In genomic region chr20:47568019-47568418, GRCh38 we compare ENCODE assay signal across 8 cellular contexts.
DNase-seq lines count a peak whose midpoint lies in the region; ATAC-seq and TF ChIP-seq lines count a peak whose summit lies in the region.

No MANE protein-coding gene starts in this region.

- H3K4me1 Mint-ChIP-seq in activated T-cell treated with anti-CD3 and anti-CD28 coated beads, Interleukin-2, amount 50 U/mL, for 72 hours (ENCODE audit: low read depth): peaks cover 73% of the 10 kb centered on the region
- peaks cover 20% of the 10 kb centered on the region for H3K4me1 Mint-ChIP-seq in WTC11

- ATAC-seq in activated T-cell treated with anti-CD3 and anti-CD28 coated beads, Interleukin-2, amount 50 U/mL, for 72 hours (replicated peaks in 1 of 2): no peak
- ATAC-seq in WTC11 (no peak), left ventricle myocardium superior (peak; percentile 69), upper lobe of right lung (peak; percentile 65), HG03135 (IDR thresholded peaks at IDR 0.05; ENCODE audit: unreplicated experiment) (no peak)

- no peak overlapping the region for H3K9ac ChIP-seq in smooth muscle cell (ENCODE audit: low read depth)

- CTCF ChIA-PET in WTC11 (lab: Charles Lee): no interaction called here

- H3K9me3 Mint-ChIP-seq in activated T-cell treated with anti-CD3 and anti-CD28 coated beads, Interleukin-2, amount 50 U/mL, for 72 hours: peaks cover 1 to 2% of the 10 kb centered on the region in 2 donors
- peaks cover 16% of the 10 kb centered on the region for H3K9me3 Mint-ChIP-seq in WTC11

- no peak overlapping the region for H3K4me2 ChIP-seq in smooth muscle cell

- DNase-seq in activated T-cell treated with anti-CD3 and anti-CD28 coated beads, Interleukin-2, amount 50 U/mL, for 72 hours: no peak
- DNase-seq in activated T-cell treated with anti-CD3 and anti-CD28 coated beads for 4 hours: no peak
- no peak for DNase-seq in WTC11 (ENCODE audit: low spot score)
- no peak for DNase-seq in left ventricle myocardium superior
- DNase-seq in upper lobe of right lung: no peak
- DNase-seq in smooth muscle cell (lab: John Stamatoyannopoulos, UW; ENCODE audit: unreplicated experiment): no peak
- DNase-seq in activated effector memory CD4-positive, alpha-beta T cell treated with Interleukin-2 at 50 U/mL for 16 hours: no peak

- 82% methylated on average over 2 of the region's 2 CpGs for WGBS in smooth muscle cell (ENCODE audit: low lambda C conversion rate)

- H3K79me2 ChIP-seq in smooth muscle cell (ENCODE audit: low read depth): peaks cover 78% of the 10 kb centered on the region

- no peak overlapping the region for H3K4me3 ChIP-seq in upper lobe of right lung
- H3K4me3 ChIP-seq in smooth muscle cell: no peak overlapping the region

- POLR2A ChIA-PET in WTC11 (lab: Charles Lee): no interaction called here

- H3K9me3 ChIP-seq in upper lobe of right lung (peaks cover 5% of the 10 kb centered on the region), smooth muscle cell (replicated peaks; ENCODE audit: low read depth) (peaks cover 2% of the 10 kb centered on the region)

- H3K27me3 Mint-ChIP-seq in activated T-cell treated with anti-CD3 and anti-CD28 coated beads, Interleukin-2, amount 50 U/mL, for 72 hours (ENCODE audit: low read depth): no peaks in the 10 kb centered on the region
- no peaks in the 10 kb centered on the region for H3K27me3 Mint-ChIP-seq in WTC11 (ENCODE audit: low read depth)

- peaks cover 8 to 28% of the 10 kb centered on the region in 2 donors for H3K36me3 Mint-ChIP-seq in activated T-cell treated with anti-CD3 and anti-CD28 coated beads, Interleukin-2, amount 50 U/mL, for 72 hours (ENCODE audit: insufficient read depth in 2 of 2)
- peaks cover 31% of the 10 kb centered on the region for H3K36me3 Mint-ChIP-seq in WTC11

- H3K27ac Mint-ChIP-seq in activated T-cell treated with anti-CD3 and anti-CD28 coated beads, Interleukin-2, amount 50 U/mL, for 72 hours: peak overlapping the region; percentile 60
- H3K27ac Mint-ChIP-seq in WTC11: 0 out of 2 replicates have a peak overlapping the region, but pooled peaks have one; percentile 29

- H3F3A ChIP-seq in smooth muscle cell (ENCODE audit: low read depth): no peaks in the 10 kb centered on the region

- peaks cover 31% of the 10 kb centered on the region for H3K4me1 ChIP-seq in upper lobe of right lung
- no peaks in the 10 kb centered on the region for H3K4me1 ChIP-seq in smooth muscle cell (ENCODE audit: low read depth)

- H3K27me3 ChIP-seq in upper lobe of right lung (no peaks in the 10 kb centered on the region), smooth muscle cell (ENCODE audit: low read depth) (no peaks in the 10 kb centered on the region)

- H3K4me3 Mint-ChIP-seq in activated T-cell treated with anti-CD3 and anti-CD28 coated beads, Interleukin-2, amount 50 U/mL, for 72 hours: no peak overlapping the region
- no peak overlapping the region for H3K4me3 Mint-ChIP-seq in WTC11

- H4K20me1 ChIP-seq in smooth muscle cell (ENCODE audit: low read depth): peaks cover 77% of the 10 kb centered on the region

- TF ChIP-seq CTCF in WTC11 (IDR thresholded peaks at IDR 0.05): no peak
- TF ChIP-seq CTCF in upper lobe of right lung (IDR thresholded peaks at IDR 0.05): no peak
- no peak for TF ChIP-seq CTCF in smooth muscle cell (IDR thresholded peaks at IDR 0.05; ENCODE audit: borderline replicate concordance, insufficient read depth, poor library complexity, severe bottlenecking)

- H2AFZ ChIP-seq in smooth muscle cell (ENCODE audit: low read depth): no peak overlapping the region

- intact Hi-C loops in left ventricle myocardium superior (cut with micrococcal nuclease): no loop called here
- intact Hi-C loops in upper lobe of right lung (cut with DNase I): no loop called here

- H3K36me3 ChIP-seq in upper lobe of right lung (no peaks in the 10 kb centered on the region), smooth muscle cell (ENCODE audit: low read depth) (no peaks in the 10 kb centered on the region)

- H3K27ac ChIP-seq in upper lobe of right lung (peak overlapping the region; percentile 63), smooth muscle cell (ENCODE audit: low read depth) (no peak overlapping the region)

TF ChIP-seq in WTC11, 78 proteins besides CTCF, POLR2A, EP300 and RAD21 (continues in another document):
- TF ChIP-seq PRDM15 (CRISPR knock-in tag; IDR thresholded peaks at IDR 0.05): no peak
- TF ChIP-seq FOXP4 (CRISPR knock-in tag; IDR thresholded peaks at IDR 0.05): no peak
- no peak for TF ChIP-seq ATF6 (CRISPR knock-in tag; IDR thresholded peaks at IDR 0.05)
- no peak for TF ChIP-seq FOXP1 (CRISPR knock-in tag; IDR thresholded peaks at IDR 0.05; ENCODE audit: borderline replicate concordance)
- no peak for TF ChIP-seq ZSCAN18 (CRISPR knock-in tag; IDR thresholded peaks at IDR 0.05)
- no peak for TF ChIP-seq NFATC4 (CRISPR knock-in tag; IDR thresholded peaks at IDR 0.05)
- TF ChIP-seq NR2C2 (CRISPR knock-in tag; IDR thresholded peaks at IDR 0.05): no peak
- no peak for TF ChIP-seq JAZF1 (CRISPR knock-in tag; IDR thresholded peaks at IDR 0.05)

Comparison
In these comparisons a context has a peak if more than half of its experiments do, and no peak if none do; other contexts are left out.
1. ATAC-seq: peak in left ventricle myocardium superior (single experiment) and upper lobe of right lung (single experiment); none in activated T-cell treated with anti-CD3 and anti-CD28 coated beads, Interleukin-2, amount 50 U/mL, for 72 hours (0 of 2), WTC11 (single experiment) and HG03135 (single experiment).